ENCODE assay signal across 7 cellular contexts in genomic region chr10:79137404-79137803, GRCh38.
DNase-seq lines count a peak whose midpoint lies in the region; ATAC-seq, FAIRE-seq and TF ChIP-seq lines count a peak whose summit lies in the region.

No MANE protein-coding gene starts in this region.

- H3K27me3 Mint-ChIP-seq in effector memory CD8-positive, alpha-beta T cell = no peaks in the 10 kb centered on the region
- peaks cover 40% of the 10 kb centered on the region for H3K27me3 Mint-ChIP-seq in stimulated activated memory B cell treated with anti-CD40 and anti-IgM and Interleukin-4, amounts not matched to agents 10 μg/mL and 1 μg/mL and 100 μg/mL, for 72 hours

- H3K4me3 Mint-ChIP-seq in effector memory CD8-positive, alpha-beta T cell = peak overlapping the region; percentile 73 to 79
- H3K4me3 Mint-ChIP-seq in stimulated activated memory B cell treated with anti-CD40 and anti-IgM and Interleukin-4, amounts not matched to agents 10 μg/mL and 1 μg/mL and 100 μg/mL, for 72 hours = no peak overlapping the region

- H3K9me3 Mint-ChIP-seq in effector memory CD8-positive, alpha-beta T cell = no peaks in the 10 kb centered on the region
- no peaks in the 10 kb centered on the region for H3K9me3 Mint-ChIP-seq in stimulated activated memory B cell treated with anti-CD40 and anti-IgM and Interleukin-4, amounts not matched to agents 10 μg/mL and 1 μg/mL and 100 μg/mL, for 72 hours

- ATAC-seq in GM19463 (IDR thresholded peaks at IDR 0.05; ENCODE audit: unreplicated experiment) = peak; percentile 16
- ATAC-seq in HG03342 (IDR thresholded peaks at IDR 0.05; ENCODE audit: unreplicated experiment) = peak; percentile 26
- no peak for ATAC-seq in effector memory CD8-positive, alpha-beta T cell (replicated peaks)
- peak; percentile 3 for ATAC-seq in stimulated activated memory B cell treated with anti-CD40 and anti-IgM and Interleukin-4, amounts not matched to agents 10 μg/mL and 1 μg/mL and 100 μg/mL, for 72 hours

- H3K27ac Mint-ChIP-seq in effector memory CD8-positive, alpha-beta T cell = peak overlapping the region; percentile 93
- H3K27ac Mint-ChIP-seq in stimulated activated memory B cell treated with anti-CD40 and anti-IgM and Interleukin-4, amounts not matched to agents 10 μg/mL and 1 μg/mL and 100 μg/mL, for 72 hours = no peak overlapping the region

- peaks cover 5% of the 10 kb centered on the region for H3K36me3 Mint-ChIP-seq in effector memory CD8-positive, alpha-beta T cell (ENCODE audit: insufficient read depth)
- H3K36me3 Mint-ChIP-seq in stimulated activated memory B cell treated with anti-CD40 and anti-IgM and Interleukin-4, amounts not matched to agents 10 μg/mL and 1 μg/mL and 100 μg/mL, for 72 hours = peaks cover 6% of the 10 kb centered on the region

- no peak for DNase-seq in effector memory CD8-positive, alpha-beta T cell
- no peak for DNase-seq in central memory CD4-positive, alpha-beta T cell
- DNase-seq in GM12892 (ENCODE audit: insufficient read length) (no peak), superior temporal gyrus (ENCODE audit: extremely low spot score) (no peak)

- FAIRE-seq in GM12892 (lab: Jason Lieb, UNC) = no peak

- no peak for TF ChIP-seq POLR2A in GM12892 (IDR thresholded peaks at IDR 0.05; ENCODE audit: low read depth, low read length)

- H3K4me1 Mint-ChIP-seq in effector memory CD8-positive, alpha-beta T cell (ENCODE audit: low read depth in 2 of 2) = peaks cover 34 to 37% of the 10 kb centered on the region in 2 donors
- H3K4me1 Mint-ChIP-seq in stimulated activated memory B cell treated with anti-CD40 and anti-IgM and Interleukin-4, amounts not matched to agents 10 μg/mL and 1 μg/mL and 100 μg/mL, for 72 hours = peaks cover 10% of the 10 kb centered on the region
